ENCODE assay signal across 9 cellular contexts in the genomic region with DNA sequence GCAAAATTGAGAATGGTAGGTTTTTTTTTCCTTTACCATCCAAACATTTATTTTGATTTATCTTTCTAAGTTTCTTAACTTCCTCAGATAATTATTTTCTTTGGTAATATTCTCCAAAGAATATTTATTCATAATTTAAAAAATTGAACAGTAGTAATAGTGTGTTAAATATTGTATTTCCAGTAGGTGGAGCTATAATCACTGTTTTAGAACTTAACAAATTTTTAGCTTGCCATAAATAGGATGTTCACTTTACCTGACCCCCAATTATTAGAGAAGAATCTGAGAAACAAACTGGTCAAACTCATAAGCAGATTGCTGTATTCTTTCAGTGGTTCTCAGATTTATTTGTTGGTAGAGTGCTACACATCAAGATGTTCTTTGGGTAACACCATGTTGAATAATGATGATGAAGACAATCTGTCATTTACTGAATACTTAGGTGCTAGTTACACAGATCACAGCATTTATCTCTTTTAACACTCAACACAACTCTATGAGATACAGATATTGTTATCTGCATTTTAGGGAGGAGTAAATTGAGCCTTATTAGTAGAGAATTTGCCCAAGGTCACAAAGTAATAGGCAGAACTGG.
DNase-seq lines count a peak whose midpoint lies in the region; ATAC-seq and TF ChIP-seq lines count a peak whose summit lies in the region.
"Had no signal": no experiment of that assay in that cellular context is flagged by ENCODE, and none has a peak within 500 bp of the region (broad histone marks: within the 10 kb centered on the region; RNA-seq: fewer than 3 reads in every experiment).

No MANE protein-coding gene starts in this region.

- peaks cover 12% of the 10 kb centered on the region for H3K4me1 ChIP-seq in GM23338 (ENCODE audit: insufficient read depth)

- H3K27me3 ChIP-seq in SU-DHL-6 (ENCODE audit: low read length) (no peaks in the 10 kb centered on the region), GM23338 (ENCODE audit: insufficient read depth) (no peaks in the 10 kb centered on the region)
- H3K27me3 ChIP-seq: neutrophil had no signal

- H3K36me3 Mint-ChIP-seq in glutamatergic neuron (ENCODE audit: unreplicated experiment) (no peaks in the 10 kb centered on the region), GM23338 (ENCODE audit: low read depth) (no peaks in the 10 kb centered on the region)
- peaks cover 15% of the 10 kb centered on the region for H3K36me3 Mint-ChIP-seq in activated T-helper 1 cell treated with anti-CD3 and anti-CD28 coated beads, Interleukin-12 subunit alpha, Interleukin-12 subunit beta, Interleukin-2, Interleukin-4 antibody, amounts not matched to agents 30 ng/mL and 10 ng/mL and 1 ng/mL, durations not matched to agents 14 hours and 24 hours and 36 hours (ENCODE audit: low read depth)

- no peak overlapping the region for H3K4me3 ChIP-seq in SU-DHL-6 (ENCODE audit: insufficient read depth, low read length, poor library complexity, severe bottlenecking)
- H3K4me3 ChIP-seq in GM23338 = no peak overlapping the region

- H2AFZ ChIP-seq in SU-DHL-6 (ENCODE audit: low read depth, low read length, severe bottlenecking) = no peak overlapping the region
- H2AFZ ChIP-seq in GM23338 = no peak overlapping the region

- TF ChIP-seq CTCF in GM12873 (IDR thresholded peaks at IDR 0.05; ENCODE audit: insufficient read depth, low read depth, low read length, missing control alignments) = peak; percentile 42
- peak; percentile 62 for TF ChIP-seq CTCF in SU-DHL-6 (IDR thresholded peaks at IDR 0.05; ENCODE audit: insufficient read depth, low read length, poor library complexity, severe bottlenecking)
- TF ChIP-seq CTCF in glutamatergic neuron (IDR thresholded peaks at IDR 0.05; ENCODE audit: partially characterized antibody, unreplicated experiment) = peak; percentile 75
- TF ChIP-seq CTCF in GM23338 (conservative IDR thresholded peaks at IDR 0.05; ENCODE audit: low read depth in 2 of 2) = peak in 1 of 2 experiments; percentile 69; a peak in 3 of 4 replicates

- peaks cover 3% of the 10 kb centered on the region for H3K4me1 Mint-ChIP-seq in glutamatergic neuron (ENCODE audit: low read depth, unreplicated experiment)
- H3K4me1 Mint-ChIP-seq in GM23338 = peaks cover 12% of the 10 kb centered on the region
- H3K4me1 Mint-ChIP-seq in activated T-helper 1 cell treated with anti-CD3 and anti-CD28 coated beads, Interleukin-12 subunit alpha, Interleukin-12 subunit beta, Interleukin-2, Interleukin-4 antibody, amounts not matched to agents 30 ng/mL and 10 ng/mL and 1 ng/mL, durations not matched to agents 14 hours and 24 hours and 36 hours (ENCODE audit: low read depth) = peaks cover 62% of the 10 kb centered on the region

- no peaks in the 10 kb centered on the region for H3K9me3 Mint-ChIP-seq in glutamatergic neuron (ENCODE audit: unreplicated experiment)
- H3K9me3 Mint-ChIP-seq in GM23338 = no peaks in the 10 kb centered on the region
- H3K9me3 Mint-ChIP-seq in activated T-helper 1 cell treated with anti-CD3 and anti-CD28 coated beads, Interleukin-12 subunit alpha, Interleukin-12 subunit beta, Interleukin-2, Interleukin-4 antibody, amounts not matched to agents 30 ng/mL and 10 ng/mL and 1 ng/mL, durations not matched to agents 14 hours and 24 hours and 36 hours = peaks cover 5% of the 10 kb centered on the region

- intact Hi-C loops in activated T-helper 1 cell treated with anti-CD3 and anti-CD28 coated beads, Interleukin-12 subunit alpha, Interleukin-12 subunit beta, Interleukin-2, Interleukin-4 antibody, amounts not matched to agents 30 ng/mL and 10 ng/mL and 1 ng/mL, durations not matched to agents 14 hours and 24 hours and 36 hours (cut with micrococcal nuclease) = loop anchor here (2.0 to 5.0 kb wide), 3 partner anchors 79 to 208 kb away; partner anchors contain the start of gene DBT

- no peak overlapping the region for H3K4me3 Mint-ChIP-seq in glutamatergic neuron (ENCODE audit: unreplicated experiment)
- no peak overlapping the region for H3K4me3 Mint-ChIP-seq in GM23338
- H3K4me3 Mint-ChIP-seq in activated T-helper 1 cell treated with anti-CD3 and anti-CD28 coated beads, Interleukin-12 subunit alpha, Interleukin-12 subunit beta, Interleukin-2, Interleukin-4 antibody, amounts not matched to agents 30 ng/mL and 10 ng/mL and 1 ng/mL, durations not matched to agents 14 hours and 24 hours and 36 hours = no peak overlapping the region

- H3K36me3 ChIP-seq in SU-DHL-6 (ENCODE audit: low read length) (no peaks in the 10 kb centered on the region), GM23338 (ENCODE audit: insufficient read depth) (no peaks in the 10 kb centered on the region)

- DNase-seq in AG08395 (ENCODE audit: low spot score) (peak; percentile 21), glutamatergic neuron (no peak), NCI-H1436 (lab: John Stamatoyannopoulos, UW) (no peak), GM23338 (ENCODE audit: low spot score) (no peak)
- DNase-seq in central memory CD4-positive, alpha-beta T cell = no peak
- no peak for DNase-seq in activated T-helper 1 cell treated with anti-CD3 and anti-CD28 coated beads, Interleukin-12 subunit alpha, Interleukin-12 subunit beta, Interleukin-2, Interleukin-4 antibody, amounts not matched to agents 30 ng/mL and 10 ng/mL and 1 ng/mL, durations not matched to agents 14 hours and 24 hours and 36 hours (ENCODE audit: low spot score)

- no peak for ATAC-seq in GM23338

- H3K4me2 ChIP-seq in SU-DHL-6 (ENCODE audit: low read depth, low read length, poor library complexity, severe bottlenecking) (no peak overlapping the region), GM23338 (no peak overlapping the region)

- no peak overlapping the region for H3K27ac Mint-ChIP-seq in glutamatergic neuron (ENCODE audit: unreplicated experiment)
- H3K27ac Mint-ChIP-seq in GM23338 = no peak overlapping the region
- no peak overlapping the region for H3K27ac Mint-ChIP-seq in activated T-helper 1 cell treated with anti-CD3 and anti-CD28 coated beads, Interleukin-12 subunit alpha, Interleukin-12 subunit beta, Interleukin-2, Interleukin-4 antibody, amounts not matched to agents 30 ng/mL and 10 ng/mL and 1 ng/mL, durations not matched to agents 14 hours and 24 hours and 36 hours

- H3F3A ChIP-seq in SU-DHL-6 (ENCODE audit: insufficient read depth) (no peaks in the 10 kb centered on the region), GM23338 (replicated peaks; ENCODE audit: low read depth) (no peaks in the 10 kb centered on the region)

- H4K20me1 ChIP-seq in SU-DHL-6 (ENCODE audit: low read depth, low read length) (no peaks in the 10 kb centered on the region), GM23338 (replicated peaks; ENCODE audit: insufficient read depth) (no peaks in the 10 kb centered on the region; the same call in 1 of the 2 replicates)

- H3K79me2 ChIP-seq in SU-DHL-6 (ENCODE audit: insufficient read depth, low read length) = no peaks in the 10 kb centered on the region
- no peaks in the 10 kb centered on the region for H3K79me2 ChIP-seq in GM23338 (replicated peaks; ENCODE audit: insufficient read depth)

- no peaks in the 10 kb centered on the region for H3K9me3 ChIP-seq in SU-DHL-6 (ENCODE audit: insufficient read depth, low read length)
- H3K9me3 ChIP-seq: neutrophil had no signal

- H3K27ac ChIP-seq in SU-DHL-6 (ENCODE audit: low read depth, low read length) = no peak overlapping the region
- H3K27ac ChIP-seq in GM23338 (ENCODE audit: low read depth) = no peak overlapping the region
- H3K27ac ChIP-seq: neutrophil had no signal

- no peaks in the 10 kb centered on the region for H3K9me2 ChIP-seq in SU-DHL-6 (replicated peaks; ENCODE audit: insufficient read depth, low read length)
- no peaks in the 10 kb centered on the region for H3K9me2 ChIP-seq in GM23338 (ENCODE audit: insufficient read depth)

- H3K9ac ChIP-seq in SU-DHL-6 (ENCODE audit: low read length) = no peak overlapping the region

- H3K27me3 Mint-ChIP-seq in glutamatergic neuron (ENCODE audit: unreplicated experiment) = no peaks in the 10 kb centered on the region
- no peaks in the 10 kb centered on the region for H3K27me3 Mint-ChIP-seq in GM23338 (ENCODE audit: insufficient read depth, low read depth, poor library complexity)
- no peaks in the 10 kb centered on the region for H3K27me3 Mint-ChIP-seq in activated T-helper 1 cell treated with anti-CD3 and anti-CD28 coated beads, Interleukin-12 subunit alpha, Interleukin-12 subunit beta, Interleukin-2, Interleukin-4 antibody, amounts not matched to agents 30 ng/mL and 10 ng/mL and 1 ng/mL, durations not matched to agents 14 hours and 24 hours and 36 hours (ENCODE audit: insufficient read depth)

TF ChIP-seq in GM23338, 12 proteins besides CTCF, POLR2A, EP300 and RAD21 (continues in another document):
- TF ChIP-seq JUNB (IDR thresholded peaks at IDR 0.05; ENCODE audit: unreplicated experiment) (no peak), EZH2 (IDR thresholded peaks at IDR 0.05; ENCODE audit: low read depth, unreplicated experiment) (no peak), EZH2phosphoT487 (IDR thresholded peaks at IDR 0.05; ENCODE audit: unreplicated experiment) (no peak), ZNF331 (CRISPR knock-in tag; IDR thresholded peaks at IDR 0.05; ENCODE audit: low read depth) (no peak), ZNF114 (CRISPR knock-in tag; IDR thresholded peaks at IDR 0.05) (no peak), NANOG (IDR thresholded peaks at IDR 0.05; ENCODE audit: borderline replicate concordance) (no peak)
